28 cellular contexts compared by ENCODE assay signal in the genomic region with DNA sequence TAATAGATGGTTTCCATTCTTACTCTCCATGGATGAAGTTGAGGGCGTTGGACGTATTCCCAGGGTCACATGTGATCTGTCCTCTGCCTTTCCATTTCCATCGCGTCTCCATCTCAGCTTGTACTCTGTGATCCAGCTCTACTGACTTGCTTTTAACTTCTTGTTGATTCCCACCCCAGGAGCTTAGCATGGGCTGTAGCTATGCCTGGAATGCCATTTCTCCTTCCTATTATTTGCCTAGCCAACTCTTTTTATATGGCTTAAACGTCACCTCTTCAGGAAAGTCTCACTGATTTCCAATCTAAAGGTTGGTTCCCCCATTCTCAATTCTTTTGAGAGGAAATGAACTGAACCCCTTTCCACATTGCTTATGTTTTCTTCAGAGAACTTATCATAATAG.
"Had no signal": no experiment of that assay in that cellular context is flagged by ENCODE, and none has a peak within 500 bp of the region (broad histone marks: within the 10 kb centered on the region; RNA-seq: fewer than 3 reads in every experiment).

No MANE protein-coding gene starts in this region.

- ATAC-seq: left colon; left lung; mucosa of descending colon; naive thymus-derived CD4-positive, alpha-beta T cell; right lobe of liver; stimulated activated memory B cell treated with anti-CD40 and anti-IgM and Interleukin-4, amounts not matched to agents 10 μg/mL and 1 μg/mL and 100 μg/mL, for 72 hours; stimulated activated naive CD8-positive, alpha-beta T cell treated with anti-CD3 and anti-CD28 coated beads, Interleukin-15, Interleukin-2, amounts not matched to agents 100 U/mL and 50 U/mL, for 24 hours had no signal

- DNase-seq: hippocampal formation; immature natural killer cell; kidney; left colon; left lung; midbrain; mucosa of descending colon; naive thymus-derived CD4-positive, alpha-beta T cell; nephron progenitor cell; ovary; right lobe of liver; stimulated activated CD4-positive, alpha-beta T cell treated with anti-CD3 and anti-CD28 coated beads, Interleukin-1b, Interleukin-23, amount 100 ng/mL, for 48 hours; stimulated activated CD4-positive, alpha-beta T cell treated with anti-CD3 and anti-CD28 coated beads, Interleukin-2, amount 100 ng/mL, for 48 hours; stimulated activated CD4-positive, alpha-beta T cell treated with anti-CD3 and anti-CD28 coated beads, Interleukin-4, amount 100 ng/mL, for 4 hours; stimulated activated CD8-positive, alpha-beta memory T cell treated with anti-CD3 and anti-CD28 coated beads, Interleukin-4, amount 100 ng/mL, for 48 hours; stimulated activated naive CD8-positive, alpha-beta T cell treated with anti-CD3 and anti-CD28 coated beads, Interleukin-15, Interleukin-2, amounts not matched to agents 100 U/mL and 50 U/mL, for 24 hours; stomach; testis; thyroid gland; transverse colon; upper lobe of left lung had no signal

- H3K36me3 Mint-ChIP-seq: naive thymus-derived CD4-positive, alpha-beta T cell; stimulated activated memory B cell treated with anti-CD40 and anti-IgM and Interleukin-4, amounts not matched to agents 10 μg/mL and 1 μg/mL and 100 μg/mL, for 72 hours had no signal

- H3K9me3 Mint-ChIP-seq: immature natural killer cell; nephron progenitor cell; stimulated activated memory B cell treated with anti-CD40 and anti-IgM and Interleukin-4, amounts not matched to agents 10 μg/mL and 1 μg/mL and 100 μg/mL, for 72 hours had no signal

- H3K27ac ChIP-seq: left lung, ovary, right atrium auricular region, right lobe of liver, stomach, testis, thyroid gland, transverse colon, upper lobe of left lung, vagina had no signal

- H3K4me1 ChIP-seq: right atrium auricular region, right lobe of liver, stomach, testis, thyroid gland, transverse colon, vagina had no signal

- H3K9me3 ChIP-seq: left lung, mucosa of descending colon, ovary, right atrium auricular region, right lobe of liver, stomach, testis, thyroid gland, transverse colon, upper lobe of left lung, vagina had no signal

- FAIRE-seq: islet of Langerhans, kidney had no signal

- H3K36me3 ChIP-seq: left lung, ovary, right atrium auricular region, right lobe of liver, stomach, thyroid gland, transverse colon, upper lobe of left lung, vagina had no signal

- H3K27ac Mint-ChIP-seq: nephron progenitor cell; progenitor cell of endocrine pancreas; stimulated activated memory B cell treated with anti-CD40 and anti-IgM and Interleukin-4, amounts not matched to agents 10 μg/mL and 1 μg/mL and 100 μg/mL, for 72 hours had no signal

- H3K4me2 ChIP-seq: smooth muscle cell had no signal

- H3K4me3 Mint-ChIP-seq: nephron progenitor cell; stimulated activated memory B cell treated with anti-CD40 and anti-IgM and Interleukin-4, amounts not matched to agents 10 μg/mL and 1 μg/mL and 100 μg/mL, for 72 hours had no signal

- H3K4me3 ChIP-seq: left lung, lung, mucosa of descending colon, ovary, right atrium auricular region, right lobe of liver, smooth muscle cell, stomach, testis, thyroid gland, transverse colon, upper lobe of left lung, vagina had no signal

- H3K27me3 Mint-ChIP-seq: naive thymus-derived CD4-positive, alpha-beta T cell; progenitor cell of endocrine pancreas; stimulated activated memory B cell treated with anti-CD40 and anti-IgM and Interleukin-4, amounts not matched to agents 10 μg/mL and 1 μg/mL and 100 μg/mL, for 72 hours had no signal

- H3K27me3 ChIP-seq: left lung, ovary, right atrium auricular region, right lobe of liver, stomach, testis, thyroid gland, transverse colon, upper lobe of left lung, vagina had no signal
